ENCODE assay signal across 10 cellular contexts in genomic region chr11:19953909-19954308, GRCh38.
DNase-seq lines count a peak whose midpoint lies in the region; ATAC-seq and TF ChIP-seq lines count a peak whose summit lies in the region.
"Had no signal": no experiment of that assay in that cellular context is flagged by ENCODE, and none has a peak within 500 bp of the region (broad histone marks: within the 10 kb centered on the region; RNA-seq: fewer than 3 reads in every experiment).

No MANE protein-coding gene starts in this region.

- no peak overlapping the region for H3K9ac ChIP-seq in NT2/D1 (ENCODE audit: insufficient read length, low read depth)
- H3K9ac ChIP-seq: parathyroid adenoma had no signal

- no peak for ATAC-seq in HG02884 (IDR thresholded peaks at IDR 0.05; ENCODE audit: unreplicated experiment)

- H3K27me3 Mint-ChIP-seq in neural crest cell (ENCODE audit: low read depth) = no peaks in the 10 kb centered on the region

- peaks cover 10% of the 10 kb centered on the region for H3K36me3 ChIP-seq in NT2/D1 (ENCODE audit: insufficient read depth, insufficient read length, low read length)
- peaks cover 10 to 31% (median 20%) of the 10 kb centered on the region in 4 donors for H3K36me3 ChIP-seq in esophagus muscularis mucosa

- H3K27ac ChIP-seq in esophagus muscularis mucosa (replicated peaks in 1 of 4) = peak overlapping the region in 3 of 4 donors; percentile 33 to 41 (median 40)
- H3K27ac ChIP-seq: parathyroid adenoma, SJSA1 had no signal

- no peaks in the 10 kb centered on the region for H3K36me3 Mint-ChIP-seq in neural crest cell (ENCODE audit: low read depth)

- intact Hi-C loops in esophagus muscularis mucosa (cut with DNase I) (loop anchor here (5.0 kb wide), 2 partner anchors 103 to 158 kb away; no protein-coding TSS in a partner anchor), lower leg skin (cut with DNase I; ENCODE audit: low total_unique reads) (loop anchor here (5.0 kb wide), 1 partner anchor 178 kb away; no protein-coding TSS in a partner anchor)

- no peak overlapping the region for H3K27ac Mint-ChIP-seq in neural crest cell (ENCODE audit: unreplicated experiment)

- H3K4me1 ChIP-seq in NT2/D1 (ENCODE audit: insufficient read depth, insufficient read length) = peaks cover 2% of the 10 kb centered on the region
- H3K4me1 ChIP-seq in esophagus muscularis mucosa = peaks cover 32 to 41% (median 36%) of the 10 kb centered on the region in 4 donors
- H3K4me1 ChIP-seq: parathyroid adenoma had no signal

- H3K4me3 ChIP-seq in HFF-Myc (replicated peaks; ENCODE audit: low read depth, low read length) (no peak overlapping the region), NT2/D1 (ENCODE audit: insufficient read length, low read depth) (no peak overlapping the region), esophagus muscularis mucosa (no peak overlapping the region), lower leg skin (ENCODE audit: low read depth, poor library complexity, severe bottlenecking) (no peak overlapping the region)
- H3K4me3 ChIP-seq: SJSA1 had no signal

- H3K9me3 ChIP-seq in NT2/D1 (ENCODE audit: insufficient read depth, low read length) (no peaks in the 10 kb centered on the region), esophagus muscularis mucosa (no peaks in the 10 kb centered on the region)
- H3K9me3 ChIP-seq: SJSA1 had no signal

- TF ChIP-seq EP300 in esophagus muscularis mucosa (IDR thresholded peaks at IDR 0.05) = no peak

- DNase-seq in HFF-Myc (ENCODE audit: extremely low read depth, low read depth) = no peak
- DNase-seq in NT2/D1 (ENCODE audit: low read depth, low spot score) = peak; percentile 57
- no peak for DNase-seq in esophagus muscularis mucosa (ENCODE audit: extremely low spot score)
- no peak for DNase-seq in neural crest cell (ENCODE audit: low read depth, low spot score)
- no peak for DNase-seq in lower leg skin (ENCODE audit: low spot score in 2 of 2)
- DNase-seq in ecto neural progenitor cell (ENCODE audit: low spot score) = no peak
- DNase-seq in NK-92 (lab: John Stamatoyannopoulos, UW; ENCODE audit: unreplicated experiment) = no peak

- H3K4me3 Mint-ChIP-seq in neural crest cell = no peak overlapping the region

- TF ChIP-seq CTCF in HFF-Myc (IDR thresholded peaks at IDR 0.05; ENCODE audit: low read depth, low read length, missing control alignments) (peak; percentile 50), esophagus muscularis mucosa (IDR thresholded peaks at IDR 0.05) (peak; percentile 32 to 46 (median 37)), neural crest cell (conservative IDR thresholded peaks at IDR 0.05) (peak; percentile 52), lower leg skin (IDR thresholded peaks at IDR 0.05) (no peak)

- H3K4me1 Mint-ChIP-seq in neural crest cell = peaks cover 17% of the 10 kb centered on the region

- WGBS in esophagus muscularis mucosa = 48% methylated on average over 2 of the region's 2 CpGs
- 69 to 79% methylated on average over 2 of the region's 2 CpGs for WGBS in lower leg skin, 2 donors

- no peaks in the 10 kb centered on the region for H3K9me3 Mint-ChIP-seq in neural crest cell

- TF ChIP-seq POLR2A in esophagus muscularis mucosa (IDR thresholded peaks at IDR 0.05; ENCODE audit: low read depth) (no peak), lower leg skin (IDR thresholded peaks at IDR 0.05) (no peak)

- H3K27me3 ChIP-seq in NT2/D1 (ENCODE audit: insufficient read depth, insufficient read length) = no peaks in the 10 kb centered on the region
- no peaks in the 10 kb centered on the region for H3K27me3 ChIP-seq in esophagus muscularis mucosa
- H3K27me3 ChIP-seq: SJSA1 had no signal

Comparison
In these comparisons a context has a peak if more than half of its experiments do, and no peak if none do; other contexts are left out.
1. CTCF ChIP-seq: peak in HFF-Myc (single experiment), esophagus muscularis mucosa (3 of 3) and neural crest cell (single experiment); none in lower leg skin (0 of 3).